In the genomic region with DNA sequence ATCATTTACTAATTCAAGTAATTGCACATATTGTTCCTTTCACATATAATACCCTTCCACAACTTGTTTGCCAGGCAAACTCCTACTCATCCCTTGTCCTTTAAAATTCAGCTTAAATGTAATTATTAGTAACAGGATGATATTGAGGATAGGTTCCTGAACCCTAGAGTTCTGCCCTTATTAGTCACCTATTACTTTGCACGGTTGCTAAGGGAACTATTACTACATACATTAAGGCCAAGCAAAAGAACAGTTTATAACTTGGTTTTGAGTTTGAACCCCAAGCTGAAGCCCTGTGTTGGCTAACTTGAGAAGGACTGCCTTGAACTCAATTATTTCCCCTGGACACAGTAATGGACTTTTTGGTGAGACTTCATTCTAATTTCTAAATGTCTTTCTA, we compare ENCODE assay signal across 20 cellular contexts.
DNase-seq lines count a peak whose midpoint lies in the region; ATAC-seq and TF ChIP-seq lines count a peak whose summit lies in the region.
"Had no signal": no experiment of that assay in that cellular context is flagged by ENCODE, and none has a peak within 500 bp of the region (broad histone marks: within the 10 kb centered on the region; RNA-seq: fewer than 3 reads in every experiment).

No MANE protein-coding gene starts in this region.

- CTCF ChIA-PET in mammary epithelial cell (lab: Charles Lee; ENCODE audit: low non-redundant PET): no interaction called here

- H3K4me1 ChIP-seq in mammary epithelial cell (ENCODE audit: insufficient read depth, low read length) (peaks cover 26% of the 10 kb centered on the region), breast epithelium (no peaks in the 10 kb centered on the region), RWPE2 (ENCODE audit: insufficient read depth, poor library complexity, severe bottlenecking) (peaks cover 20% of the 10 kb centered on the region), foreskin keratinocyte (peaks cover 7% of the 10 kb centered on the region)
- H3K4me1 ChIP-seq: BE2C, BLaER1 had no signal

- H3K9ac ChIP-seq in mammary epithelial cell (ENCODE audit: insufficient read depth, low read length): peak overlapping the region; percentile 31
- H3K9ac ChIP-seq: BLaER1 had no signal

- no peaks in the 10 kb centered on the region for H3K36me3 ChIP-seq in mammary epithelial cell (ENCODE audit: insufficient read depth, low read length)
- no peaks in the 10 kb centered on the region for H3K36me3 ChIP-seq in breast epithelium
- H3K36me3 ChIP-seq in RWPE2 (ENCODE audit: low read depth): no peaks in the 10 kb centered on the region
- H3K36me3 ChIP-seq: BE2C, BLaER1 had no signal

- intact Hi-C loops in mammary epithelial cell (cut with micrococcal nuclease): loop anchor here (5.0 kb wide), 1 partner anchor 42 kb away; no protein-coding TSS in a partner anchor
- intact Hi-C loops in breast epithelium (cut with DNase I; ENCODE audit: low total_unique reads): no loop called here

- H3K4me2 ChIP-seq in mammary epithelial cell (ENCODE audit: insufficient read depth, low read depth, low read length): peak overlapping the region; percentile 68
- H3K4me2 ChIP-seq: BLaER1 had no signal

- no peaks in the 10 kb centered on the region for H3K9me3 ChIP-seq in mammary epithelial cell (replicated peaks; ENCODE audit: insufficient read depth, low read length)
- H3K9me3 ChIP-seq in breast epithelium: no peaks in the 10 kb centered on the region
- no peaks in the 10 kb centered on the region for H3K9me3 ChIP-seq in RWPE2 (ENCODE audit: severe bottlenecking)
- H3K9me3 ChIP-seq: BE2C, BLaER1, Caco-2 had no signal

- in situ Hi-C loops in mammary epithelial cell (cut with MboI; ENCODE audit: low sequenced_read_pairs in 2 of 2): no loop called here

- BruUV-seq in mammary epithelial cell (replicated peaks; lab: Mats Ljungman, UMichigan): no TSS peak

- dilution Hi-C loops in mammary epithelial cell (cut with HindIII; ENCODE audit: low sequenced_read_pairs): no loop called here

- H3K27me3 ChIP-seq in mammary epithelial cell (ENCODE audit: insufficient read depth, low read length) (no peaks in the 10 kb centered on the region), breast epithelium (no peaks in the 10 kb centered on the region), RWPE2 (ENCODE audit: insufficient read depth, poor library complexity, severe bottlenecking) (no peaks in the 10 kb centered on the region), foreskin keratinocyte (no peaks in the 10 kb centered on the region)
- H3K27me3 ChIP-seq: BE2C, BLaER1 had no signal

- ATAC-seq in RWPE2 (ENCODE audit: low read depth) (peak; percentile 71), foreskin keratinocyte (peak; percentile 91), HG03175 (IDR thresholded peaks at IDR 0.05; ENCODE audit: unreplicated experiment) (no peak)
- ATAC-seq: CD8-positive, alpha-beta T cell; GM12878 had no signal

- DNase-seq in mammary epithelial cell (peak; percentile 35), breast epithelium (ENCODE audit: low spot score in 2 of 2) (no peak), RWPE2 (ENCODE audit: low spot score) (no peak), epithelial cell of esophagus (ENCODE audit: low read depth) (peak; percentile 62), foreskin keratinocyte (peak; percentile 23 to 63), NCI-H1436 (lab: John Stamatoyannopoulos, UW) (no peak), C1 segment of cervical spinal cord (lab: John Stamatoyannopoulos, UW) (no peak)
- DNase-seq: 8988T; ACHN; BE2C; Caco-2; Calu3; CD4-positive, alpha-beta T cell; CD8-positive, alpha-beta T cell; DMS79 treated with DMSO at 0.1 percent for 48 hours; GDM1 had no signal

- H3K27ac ChIP-seq in mammary epithelial cell (ENCODE audit: insufficient read depth, low read depth, low read length): peak overlapping the region; percentile 82
- H3K27ac ChIP-seq in breast epithelium: no peak overlapping the region
- H3K27ac ChIP-seq in RWPE2 (ENCODE audit: poor library complexity, severe bottlenecking): peak overlapping the region; percentile 15
- H3K27ac ChIP-seq in foreskin keratinocyte: peak overlapping the region; percentile 38
- H3K27ac ChIP-seq: BLaER1, C4-2B had no signal

- peak overlapping the region; percentile 10 for H2AFZ ChIP-seq in mammary epithelial cell (ENCODE audit: low read depth, low read length)

- WGBS in mammary epithelial cell (ENCODE audit: low coverage, missing lambda C conversion rate): no CpG with 5 or more reads among the region's 1 CpG

- H3K4me3 ChIP-seq in mammary epithelial cell (replicated peaks in 1 of 3; ENCODE audit: insufficient read depth in 1 of 3, low read depth in 2 of 3, low read length in 3 of 3): no peak overlapping the region
- no peak overlapping the region for H3K4me3 ChIP-seq in breast epithelium
- no peak overlapping the region for H3K4me3 ChIP-seq in RWPE2 (ENCODE audit: severe bottlenecking)
- no peak overlapping the region for H3K4me3 ChIP-seq in epithelial cell of esophagus (ENCODE audit: low read length)
- H3K4me3 ChIP-seq: BLaER1, GM12878 had no signal

- TF ChIP-seq CTCF in mammary epithelial cell (conservative IDR thresholded peaks at IDR 0.05 in 1 of 2, IDR thresholded peaks at IDR 0.05 in 1 of 2; ENCODE audit: extremely low read depth in 1 of 2, insufficient read depth in 1 of 2, low read depth in 1 of 2, low read length in 2 of 2) (no peak), breast epithelium (IDR thresholded peaks at IDR 0.05) (no peak), RWPE2 (IDR thresholded peaks at IDR 0.05; ENCODE audit: poor library complexity, severe bottlenecking) (no peak), epithelial cell of esophagus (IDR thresholded peaks at IDR 0.05; ENCODE audit: insufficient read depth, low read depth, low read length, missing control alignments) (no peak), foreskin keratinocyte (conservative IDR thresholded peaks at IDR 0.05) (no peak)

- TF ChIP-seq POLR2A in breast epithelium (IDR thresholded peaks at IDR 0.05): no peak

- no peaks in the 10 kb centered on the region for H4K20me1 ChIP-seq in mammary epithelial cell (ENCODE audit: insufficient read depth, low read length)
- H4K20me1 ChIP-seq: BLaER1 had no signal

- no peaks in the 10 kb centered on the region for H3K79me2 ChIP-seq in mammary epithelial cell (ENCODE audit: insufficient read depth, low read length)

Comparison
In these comparisons a context has a peak if more than half of its experiments do, and no peak if none do; other contexts are left out.
1. DNase-seq: peak in mammary epithelial cell (single experiment), epithelial cell of esophagus (single experiment) and foreskin keratinocyte (2 of 2); none in breast epithelium (0 of 2), RWPE2 (single experiment), NCI-H1436 (single experiment) and C1 segment of cervical spinal cord (0 of 14).
2. H3K27ac ChIP-seq: peak in mammary epithelial cell (single experiment), RWPE2 (single experiment) and foreskin keratinocyte (single experiment); none in breast epithelium (0 of 2).